14 cellular contexts compared by ENCODE assay signal in genomic region chr2:136129601-136130000, GRCh38. TPM values are rescaled to one million over a fixed set of nuclear protein-coding genes. Genes with fewer than 3 reads are reported as not detected.
DNase-seq lines count a peak whose midpoint lies in the region; ATAC-seq and TF ChIP-seq lines count a peak whose summit lies in the region.
"Had no signal": no experiment of that assay in that cellular context is flagged by ENCODE, and none has a peak within 500 bp of the region (broad histone marks: within the 10 kb centered on the region; RNA-seq: fewer than 3 reads in every experiment).

No MANE protein-coding gene starts in this region.

- ATAC-seq in T-cell (replicated peaks in 1 of 4), result peak; percentile 47 to 51 (median 50)
- ATAC-seq in GM18907 (IDR thresholded peaks at IDR 0.05; ENCODE audit: unreplicated experiment), result no peak
- no peak for ATAC-seq in HG02623 (IDR thresholded peaks at IDR 0.05; ENCODE audit: unreplicated experiment)

- no peaks in the 10 kb centered on the region for H3K36me3 Mint-ChIP-seq in T-cell

- CTCF ChIA-PET in T-cell (lab: Charles Lee), result interaction anchor here (0.7 to 1.5 kb wide), 6 partner anchors 11 to 255 kb away, joined by 3 to 11 read pairs (median 4); no protein-coding TSS in a partner anchor

- H3K9me3 ChIP-seq in vagina, result no peaks in the 10 kb centered on the region

- no peaks in the 10 kb centered on the region for H3K27me3 ChIP-seq in vagina

- peak overlapping the region; percentile 96 to 97 for H3K27ac Mint-ChIP-seq in T-cell

- TF ChIP-seq POLR2A in vagina (IDR thresholded peaks at IDR 0.05), result no peak

- no peak for TF ChIP-seq CTCF in vagina (IDR thresholded peaks at IDR 0.05)

- H3K36me3 ChIP-seq in vagina, result no peaks in the 10 kb centered on the region

- POLR2A ChIA-PET in T-cell (lab: Charles Lee), result interaction anchor here (0.6 to 6.4 kb wide), 17 partner anchors 10 to 254 kb away, joined by 3 to 94 read pairs (median 5); partner anchors contain the start of genes CXCR4 (in 1 of the 2) and DARS1 (in 1 of the 2)

- intact Hi-C loops in vagina (cut with DNase I), result no loop called here

- no peaks in the 10 kb centered on the region for H3K4me1 ChIP-seq in vagina
- H3K4me1 ChIP-seq: parathyroid adenoma had no signal

- no peak overlapping the region for H3K4me3 ChIP-seq in vagina
- H3K4me3 ChIP-seq: lung had no signal

- H3K27me3 Mint-ChIP-seq in T-cell, result no peaks in the 10 kb centered on the region

- peak overlapping the region; percentile 32 for H3K27ac ChIP-seq in vagina
- H3K27ac ChIP-seq: C4-2B, parathyroid adenoma had no signal

- H3K4me3 Mint-ChIP-seq in T-cell, result peak overlapping the region; percentile 66 to 69 (median 68)

- peaks cover 98 to 100% (median 99%) of the 10 kb centered on the region in 3 donors for H3K4me1 Mint-ChIP-seq in T-cell

- H3K9me3 Mint-ChIP-seq in T-cell, result peaks cover 0 to 7% (median 0%) of the 10 kb centered on the region in 3 donors

- peak; percentile 38 for DNase-seq in stimulated activated CD4-positive, alpha-beta T cell treated with anti-CD3 and anti-CD28 coated beads, Interleukin-4, amount 100 ng/mL, for 24 hours
- no peak for DNase-seq in stimulated activated CD4-positive, alpha-beta T cell treated with anti-CD3 and anti-CD28 coated beads, Interleukin-2, amount 100 ng/mL, for 24 hours
- peak in 26 of 34 experiments; percentile 40 to 78 (median 60) for DNase-seq in T-cell
- DNase-seq in effector CD8-positive, alpha-beta T cell (lab: John Stamatoyannopoulos, UW), result peak; percentile 8
- DNase-seq in vagina (ENCODE audit: extremely low spot score in 2 of 2), result no peak
- no peak for DNase-seq in GOT3 (lab: John Stamatoyannopoulos, UW)
- DNase-seq: erythroblast, KG1, T1000 had no signal

RNA-seq across cellular contexts. Expression of gene CXCR4, which starts 11.7 kb away (rescaled TPM):
- total RNA-seq in T-cell (1,000 to 10,000 TPM in 2 of 5 donors, 100 to 1,000 TPM in 3; 274 to 1,514 (median 326) TPM), vagina (39.5 TPM)

Comparison
In these comparisons a context has a peak if more than half of its experiments do, and no peak if none do; other contexts are left out.
1. DNase-seq: peak in stimulated activated CD4-positive, alpha-beta T cell treated with anti-CD3 and anti-CD28 coated beads, Interleukin-4, amount 100 ng/mL, for 24 hours (single experiment), T-cell (26 of 34) and effector CD8-positive, alpha-beta T cell (single experiment); none in stimulated activated CD4-positive, alpha-beta T cell treated with anti-CD3 and anti-CD28 coated beads, Interleukin-2, amount 100 ng/mL, for 24 hours (0 of 2), vagina (0 of 2) and GOT3 (single experiment).
2. ATAC-seq: peak in T-cell (4 of 4); none in GM18907 (single experiment) and HG02623 (single experiment).